Comparison of ENCODE assay signal across 8 cellular contexts in the genomic region with DNA sequence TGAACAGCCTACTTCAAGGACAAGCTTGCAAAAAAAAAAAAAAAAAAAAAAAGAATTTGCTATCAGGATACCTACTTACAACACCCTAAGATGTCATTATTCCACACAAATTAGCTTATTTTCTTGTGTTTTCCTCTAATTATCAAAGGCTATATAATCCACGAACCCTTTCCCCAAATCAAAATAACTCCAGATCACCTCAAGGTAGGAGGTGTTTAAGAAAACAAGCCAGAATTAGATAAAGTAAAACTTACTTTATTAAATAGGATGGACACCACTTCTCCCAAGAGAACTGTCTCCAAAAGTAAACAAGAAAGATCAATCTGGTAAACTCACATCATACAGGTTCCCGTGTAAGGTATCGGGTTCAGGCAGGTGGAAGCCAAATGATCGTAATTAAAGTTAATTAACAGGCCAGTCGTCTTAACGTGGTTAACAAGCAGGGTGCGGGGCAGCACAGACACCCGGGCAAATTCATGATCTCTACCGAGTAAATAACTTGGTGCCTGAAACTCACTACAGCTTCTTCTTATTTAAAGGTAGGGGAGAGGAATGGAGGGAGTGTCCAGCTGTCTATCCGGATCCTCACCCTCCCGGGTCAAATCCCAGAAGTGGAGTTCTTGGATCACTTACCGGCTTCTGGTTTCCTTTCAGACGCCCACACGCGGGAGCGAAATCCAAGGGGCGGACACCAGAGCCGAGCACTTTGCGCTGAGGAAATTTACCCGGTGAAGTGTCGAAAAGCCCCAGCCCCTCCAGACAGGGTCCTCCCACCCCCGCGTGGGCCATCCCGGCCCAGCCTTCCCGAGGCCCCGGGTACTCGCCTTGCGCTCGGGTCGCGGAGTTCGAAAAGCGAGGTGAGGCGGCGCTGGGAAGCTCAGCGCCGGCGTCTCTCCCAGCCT. TPM values are rescaled to one million over a fixed set of nuclear protein-coding genes. Genes with fewer than 3 reads are reported as not detected.
DNase-seq lines count a peak whose midpoint lies in the region; ATAC-seq, FAIRE-seq and TF ChIP-seq lines count a peak whose summit lies in the region.

No MANE protein-coding gene starts in this region.

- in situ Hi-C loops in T47D (cut with HindIII; ENCODE audit: low pct_unique_long_range_greater_than_20kb, low sequenced_read_pairs) = no loop called here

- DNase-seq in AG09309 (ENCODE audit: low read depth) (no peak), GM19239 (ENCODE audit: insufficient read length, low spot score) (peak; percentile 20), T47D (ENCODE audit: low read depth in 1 of 2, low spot score in 1 of 2) (peak; percentile 30 to 63), kidney epithelial cell (ENCODE audit: low read depth) (no peak), HUDEP-2 (lab: John Stamatoyannopoulos, UW; ENCODE audit: unreplicated experiment in 76 of 76) (no peak)
- peak; percentile 73 for DNase-seq in stimulated activated CD4-positive, alpha-beta T cell treated with anti-CD3 and anti-CD28 coated beads, Interleukin-15, amount 100 ng/mL, for 24 hours

- H3K36me3 ChIP-seq in kidney epithelial cell (ENCODE audit: control insufficient read depth, insufficient read depth, low read length) = no peaks in the 10 kb centered on the region

- peak; percentile 42 for ATAC-seq in HG03432 (IDR thresholded peaks at IDR 0.05; ENCODE audit: unreplicated experiment)
- ATAC-seq in SK-N-SH treated with all-trans-retinoic acid at 6 μM for 48 hours = peak; percentile 28; the same call in 2 of the 3 replicates

- H3K4me3 ChIP-seq in AG09309 (ENCODE audit: control insufficient read depth, low read depth, low read length) = peak overlapping the region; percentile 23
- peak overlapping the region; percentile 96 for H3K4me3 ChIP-seq in kidney epithelial cell (ENCODE audit: low read depth, low read length)

- FAIRE-seq in GM19239 (lab: Jason Lieb, UNC) = peak; percentile 96

- no peaks in the 10 kb centered on the region for H3K27me3 ChIP-seq in kidney epithelial cell (ENCODE audit: control insufficient read depth, insufficient read depth, low read length)

- TF ChIP-seq CTCF in AG09309 (IDR thresholded peaks at IDR 0.05; ENCODE audit: control insufficient read depth, insufficient read depth, low read depth, low read length, missing control alignments) (no peak), kidney epithelial cell (IDR thresholded peaks at IDR 0.05; ENCODE audit: insufficient read depth, low read length, poor library complexity, severe bottlenecking) (no peak)

TF ChIP-seq in SK-N-SH treated with all-trans-retinoic acid at 6 μM for 48 hours, 23 proteins besides CTCF, POLR2A, EP300 and RAD21:
- TF ChIP-seq TCF4 (CRISPR knock-in tag; IDR thresholded peaks at IDR 0.05; ENCODE audit: borderline replicate concordance) = no peak

RNA-seq across cellular contexts. Expression of a gene that starts 0.7 kb away (rescaled TPM):
- 8.3 and 14.4 TPM in 2 replicates for total RNA-seq in kidney epithelial cell

RNA-seq across cellular contexts. Expression of a gene that starts 37.8 kb away (rescaled TPM):
- total RNA-seq in kidney epithelial cell = not detected in 2 replicates

Comparison
In these comparisons a context has a peak if more than half of its experiments do, and no peak if none do; other contexts are left out.
1. DNase-seq: peak in GM19239 (single experiment), T47D (2 of 2) and stimulated activated CD4-positive, alpha-beta T cell treated with anti-CD3 and anti-CD28 coated beads, Interleukin-15, amount 100 ng/mL, for 24 hours (single experiment); none in AG09309 (single experiment), kidney epithelial cell (single experiment) and HUDEP-2 (0 of 76).